ENCODE assay signal across 8 cellular contexts in the genomic region with DNA sequence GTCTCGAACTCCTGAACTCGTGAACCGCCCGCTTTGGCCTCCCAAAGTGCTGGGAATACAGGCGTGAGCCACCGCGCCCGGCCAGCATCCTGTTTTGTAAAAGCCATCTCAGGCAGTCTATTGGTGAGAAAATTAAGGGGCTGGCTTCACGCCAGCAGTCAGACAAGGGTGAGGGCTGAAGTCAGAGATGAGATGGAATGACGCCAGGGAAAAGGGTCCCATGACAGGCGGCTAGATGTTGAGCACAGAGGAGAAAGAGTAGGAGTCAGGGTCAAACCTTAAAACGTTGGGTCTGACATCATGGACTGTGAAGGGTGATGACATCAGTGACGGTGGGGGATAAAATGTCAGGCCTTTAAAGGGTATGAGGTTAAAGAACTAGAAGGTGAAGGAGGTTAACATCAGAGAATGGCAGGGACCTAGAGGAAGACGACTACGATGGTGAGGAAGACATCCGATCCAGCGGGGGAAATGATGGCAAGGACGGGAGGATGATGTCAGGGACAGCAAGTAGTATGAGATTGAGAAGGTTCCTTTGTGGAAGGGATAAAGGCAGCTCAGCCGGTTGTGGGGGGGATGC. TPM values are rescaled to one million over a fixed set of nuclear protein-coding genes. Genes with fewer than 3 reads are reported as not detected.
DNase-seq lines count a peak whose midpoint lies in the region; ATAC-seq and TF ChIP-seq lines count a peak whose summit lies in the region.

No MANE protein-coding gene starts in this region.

- ATAC-seq in HG03520 (IDR thresholded peaks at IDR 0.05; ENCODE audit: unreplicated experiment) (peak; percentile 11), upper lobe of right lung (no peak)

- peak overlapping the region; percentile 99 for H3K27ac ChIP-seq in mesodermal cell (ENCODE audit: low read depth, low read length, severe bottlenecking)
- H3K27ac ChIP-seq in upper lobe of right lung, result peak overlapping the region; percentile 100

- H3K27me3 Mint-ChIP-seq in dendritic cell treated with granulocyte-macrophage colony-stimulating factor and Interleukin-4, amounts not matched to agents 40 ng/mL and 50 ng/mL, for 4 days, result no peaks in the 10 kb centered on the region

- H3K9me3 Mint-ChIP-seq in dendritic cell treated with granulocyte-macrophage colony-stimulating factor and Interleukin-4, amounts not matched to agents 40 ng/mL and 50 ng/mL, for 4 days, result no peaks in the 10 kb centered on the region

- peaks cover 53% of the 10 kb centered on the region for H3K36me3 Mint-ChIP-seq in dendritic cell treated with granulocyte-macrophage colony-stimulating factor and Interleukin-4, amounts not matched to agents 40 ng/mL and 50 ng/mL, for 4 days (ENCODE audit: low read depth)

- no peaks in the 10 kb centered on the region for H3K9me3 ChIP-seq in mesodermal cell (ENCODE audit: control insufficient read depth, low read length)
- H3K9me3 ChIP-seq in upper lobe of right lung, result no peaks in the 10 kb centered on the region

- DNase-seq in COR-L47 (lab: John Stamatoyannopoulos, UW) (peak; percentile 25), T follicular helper cell (ENCODE audit: low read depth) (peak; percentile 9), upper lobe of right lung (no peak), SIG-M5 (lab: John Stamatoyannopoulos, UW) (no peak), NCI-H187 (lab: John Stamatoyannopoulos, UW) (no peak)

- H3K4me1 Mint-ChIP-seq in dendritic cell treated with granulocyte-macrophage colony-stimulating factor and Interleukin-4, amounts not matched to agents 40 ng/mL and 50 ng/mL, for 4 days (ENCODE audit: low read depth), result peaks cover 21% of the 10 kb centered on the region

- TF ChIP-seq CTCF in upper lobe of right lung (IDR thresholded peaks at IDR 0.05), result no peak

- H3K4me3 ChIP-seq in mesodermal cell (ENCODE audit: extremely low read depth, insufficient read depth, low read length, poor library complexity, severe bottlenecking) (peak overlapping the region; percentile 61), upper lobe of right lung (peak overlapping the region; percentile 72)

- H3K4me1 ChIP-seq in mesodermal cell (ENCODE audit: control insufficient read depth, insufficient read depth, low read length, poor library complexity, severe bottlenecking) (peaks cover 9% of the 10 kb centered on the region), upper lobe of right lung (peaks cover 10% of the 10 kb centered on the region)

- H3K36me3 ChIP-seq in mesodermal cell (ENCODE audit: control insufficient read depth, insufficient read depth, low read length) (peaks cover 31% of the 10 kb centered on the region), upper lobe of right lung (peaks cover 38% of the 10 kb centered on the region)

- H3K27ac Mint-ChIP-seq in dendritic cell treated with granulocyte-macrophage colony-stimulating factor and Interleukin-4, amounts not matched to agents 40 ng/mL and 50 ng/mL, for 4 days, result peak overlapping the region; percentile 100

- peak overlapping the region; percentile 79 for H3K4me3 Mint-ChIP-seq in dendritic cell treated with granulocyte-macrophage colony-stimulating factor and Interleukin-4, amounts not matched to agents 40 ng/mL and 50 ng/mL, for 4 days

- no peaks in the 10 kb centered on the region for H3K27me3 ChIP-seq in upper lobe of right lung

- 51 to 64% methylated on average over 7 to 14 of the region's 19 CpGs for WGBS in mesodermal cell (ENCODE audit: insufficient coverage in 2 of 2), 2 experiments

- intact Hi-C loops in dendritic cell treated with granulocyte-macrophage colony-stimulating factor and Interleukin-4, amounts not matched to agents 40 ng/mL and 50 ng/mL, for 4 days (cut with micrococcal nuclease), result loop anchor here (1.0 to 10.0 kb wide), 2 partner anchors 34 to 1339 kb away; partner anchors contain the start of genes TBC1D25 and USP11
- intact Hi-C loops in upper lobe of right lung (cut with DNase I), result no loop called here

RNA-seq across cellular contexts. Expression of gene RBM3, which starts 0.5 kb away (rescaled TPM):
- 166 TPM for polyA plus RNA-seq in mesodermal cell (2013, experiment 1 of 2)
- 139 TPM for polyA plus RNA-seq in mesodermal cell (2013, experiment 2 of 2)
- total RNA-seq in upper lobe of right lung, result 170 TPM

RNA-seq across cellular contexts. Expression of gene WDR13, which starts 23.5 kb away (rescaled TPM):
- polyA plus RNA-seq in mesodermal cell (2013, experiment 1 of 2), result 71.8 TPM
- polyA plus RNA-seq in mesodermal cell (2013, experiment 2 of 2), result 47.2 TPM
- 121 TPM for total RNA-seq in upper lobe of right lung

RNA-seq across cellular contexts. Expression of gene TBC1D25, which starts 34.3 kb away (rescaled TPM):
- 9.4 TPM for polyA plus RNA-seq in mesodermal cell (2013, experiment 1 of 2)
- 7.7 TPM for polyA plus RNA-seq in mesodermal cell (2013, experiment 2 of 2)
- 14.6 TPM for total RNA-seq in upper lobe of right lung

RNA-seq across cellular contexts. Expression of gene EBP, which starts 52.2 kb away (rescaled TPM):
- polyA plus RNA-seq in mesodermal cell (2013, experiment 1 of 2), result 157 TPM
- polyA plus RNA-seq in mesodermal cell (2013, experiment 2 of 2), result 126 TPM
- total RNA-seq in upper lobe of right lung, result 93.4 TPM

Comparison
In these comparisons a context has a peak if more than half of its experiments do, and no peak if none do; other contexts are left out.
1. DNase-seq: peak in COR-L47 (single experiment) and T follicular helper cell (single experiment); none in upper lobe of right lung (single experiment), SIG-M5 (single experiment) and NCI-H187 (0 of 2).